Comparison of ENCODE assay signal across 17 cellular contexts in the genomic region with DNA sequence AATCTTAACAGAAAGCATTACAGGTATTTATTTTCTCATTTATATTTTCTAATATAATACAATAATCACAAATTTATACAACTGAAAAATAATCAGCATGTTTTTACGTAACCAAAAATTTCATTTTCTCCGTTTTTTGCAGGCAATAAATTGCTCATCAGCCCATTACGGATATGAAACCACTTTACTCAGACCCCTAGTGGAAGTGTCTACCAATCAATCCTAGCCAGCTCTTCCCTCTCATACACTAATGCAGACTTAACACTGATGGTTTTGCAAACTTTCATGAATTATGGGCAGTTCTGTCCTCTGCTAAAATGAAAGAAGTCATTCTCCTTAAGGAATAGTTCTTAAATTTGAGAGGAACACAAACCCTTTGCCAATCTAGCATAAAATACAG.
"Had no signal": no experiment of that assay in that cellular context is flagged by ENCODE, and none has a peak within 500 bp of the region (broad histone marks: within the 10 kb centered on the region; RNA-seq: fewer than 3 reads in every experiment).

No MANE protein-coding gene starts in this region.

- H3K4me1 ChIP-seq: breast epithelium, prostate gland, upper lobe of right lung had no signal

- H3K4me3 ChIP-seq: breast epithelium, ovary, prostate gland, thyroid gland, upper lobe of right lung had no signal

- H3K27ac ChIP-seq: breast epithelium, ovary, prostate gland, thyroid gland, upper lobe of right lung had no signal

- H3K36me3 ChIP-seq: breast epithelium, ovary, prostate gland, thyroid gland, upper lobe of right lung had no signal

- DNase-seq: activated naive CD8-positive, alpha-beta T cell treated with anti-CD3 and anti-CD28 coated beads for 36 hours; activated T-cell treated with anti-CD3 and anti-CD28 coated beads, Interleukin-2, amount 50 U/mL, for 24 hours; amniotic stem cell; effector memory CD4-positive, alpha-beta T cell; foreskin melanocyte; ovary; stimulated activated CD4-positive, alpha-beta T cell treated with anti-CD3 and anti-CD28 coated beads, Interleukin-4, amount 100 ng/mL, for 24 hours; stimulated activated naive CD8-positive, alpha-beta T cell treated with anti-CD3 and anti-CD28 coated beads, Interleukin-15, Interleukin-2, amounts not matched to agents 100 U/mL and 50 U/mL, for 24 hours; substantia nigra; thyroid gland; upper lobe of right lung had no signal

- H3K27me3 ChIP-seq: breast epithelium, ovary, thyroid gland, upper lobe of right lung had no signal

- H3K9me3 ChIP-seq: breast epithelium, ovary, prostate gland, thyroid gland, upper lobe of right lung had no signal

- ATAC-seq: activated T-helper 17 cell treated with anti-CD3 and anti-CD28 coated beads, Interleukin-2, amount 50 U/mL, for 72 hours; esophagus mucosa; left lobe of liver; natural killer cell treated with Interleukin-12 subunit alpha and Interleukin-12 subunit beta and Interleukin-15 and Interleukin-18, amount 100 ng/mL, for 72 hours; stimulated activated naive CD8-positive, alpha-beta T cell treated with anti-CD3 and anti-CD28 coated beads, Interleukin-15, Interleukin-2, amounts not matched to agents 100 U/mL and 50 U/mL, for 24 hours; upper lobe of right lung had no signal
